Comparison of ENCODE assay signal across 13 cellular contexts in genomic region chr18:7953085-7953958, GRCh38.
DNase-seq lines count a peak whose midpoint lies in the region; ATAC-seq lines count a peak whose summit lies in the region.
"Had no signal": no experiment of that assay in that cellular context is flagged by ENCODE, and none has a peak within 500 bp of the region (broad histone marks: within the 10 kb centered on the region; RNA-seq: fewer than 3 reads in every experiment).

No MANE protein-coding gene starts in this region.

- no peaks in the 10 kb centered on the region for H3K9me3 ChIP-seq in effector memory CD4-positive, alpha-beta T cell (ENCODE audit: control insufficient read depth, low read length)

- peaks cover 9% of the 10 kb centered on the region for H3K4me1 ChIP-seq in effector memory CD4-positive, alpha-beta T cell (ENCODE audit: control insufficient read depth, insufficient read depth, low read length, poor library complexity, severe bottlenecking)

- no peaks in the 10 kb centered on the region for H3K27me3 ChIP-seq in effector memory CD4-positive, alpha-beta T cell (replicated peaks; ENCODE audit: control insufficient read depth, insufficient read depth, low read length, poor library complexity, severe bottlenecking)

- ATAC-seq in activated CD4-positive, CD25-positive, alpha-beta regulatory T cell treated with anti-CD3 and anti-CD28 coated beads, Interleukin-2, amount 50 U/mL, for 24 hours: peak; percentile 33 to 54
- peak; percentile 78 for ATAC-seq in GM21381 (IDR thresholded peaks at IDR 0.05; ENCODE audit: unreplicated experiment)
- peak; percentile 95 for ATAC-seq in HG03175 (IDR thresholded peaks at IDR 0.05; ENCODE audit: unreplicated experiment)

- H3K4me3 ChIP-seq in effector memory CD4-positive, alpha-beta T cell (ENCODE audit: insufficient read depth, low read depth, low read length, poor library complexity, severe bottlenecking): peak overlapping the region; percentile 2

- DNase-seq in activated CD4-positive, CD25-positive, alpha-beta regulatory T cell treated with anti-CD3 and anti-CD28 coated beads, Interleukin-2, amount 50 U/mL, for 72 hours: no peak
- DNase-seq in effector memory CD4-positive, alpha-beta T cell: no peak
- DNase-seq in epidermal melanocyte (ENCODE audit: insufficient read length, low spot score) (no peak), NCI-H446 treated with DMSO at 0.1 percent for 48 hours (lab: John Stamatoyannopoulos, UW) (no peak), NOMO-1 (lab: John Stamatoyannopoulos, UW; ENCODE audit: unreplicated experiment in 2 of 2) (no peak)
- DNase-seq: cortex of kidney, KBM-7, midbrain, NCI-H526 treated with DMSO at 0.1 percent for 48 hours had no signal

- H3K36me3 ChIP-seq in effector memory CD4-positive, alpha-beta T cell (ENCODE audit: control insufficient read depth, insufficient read depth, low read length): no peaks in the 10 kb centered on the region

- H3K27ac ChIP-seq in effector memory CD4-positive, alpha-beta T cell (ENCODE audit: insufficient read depth, low read length, poor library complexity, severe bottlenecking): no peak overlapping the region
- H3K27ac ChIP-seq: 22Rv1 had no signal

Comparison
In these comparisons a context has a peak if more than half of its experiments do, and no peak if none do; other contexts are left out.
1. ATAC-seq: peak in every context shown above with its lines; median percentile 95 in HG03175; 78 in GM21381; 44 in activated CD4-positive, CD25-positive, alpha-beta regulatory T cell treated with anti-CD3 and anti-CD28 coated beads, Interleukin-2, amount 50 U/mL, for 24 hours.